32 cellular contexts compared by ENCODE assay signal in genomic region chr7:64774204-64774842, GRCh38. TPM values are rescaled to one million over a fixed set of nuclear protein-coding genes. Genes with fewer than 3 reads are reported as not detected.
DNase-seq lines count a peak whose midpoint lies in the region; ATAC-seq and TF ChIP-seq lines count a peak whose summit lies in the region.
"Had no signal": no experiment of that assay in that cellular context is flagged by ENCODE, and none has a peak within 500 bp of the region (broad histone marks: within the 10 kb centered on the region; RNA-seq: fewer than 3 reads in every experiment).

No MANE protein-coding gene starts in this region.

- H3K27ac ChIP-seq in MM.1S (ENCODE audit: low read length) (peak overlapping the region; percentile 30; the same call in 1 of the 2 replicates), OCI-LY1 (ENCODE audit: low read depth, low read length, poor library complexity, severe bottlenecking) (no peak overlapping the region), mesendoderm (ENCODE audit: low read depth, low read length) (no peak overlapping the region)
- H3K27ac ChIP-seq: BLaER1, colonic mucosa, foreskin keratinocyte, heart left ventricle, PC-9, tibial artery had no signal

- H3K4me1 ChIP-seq in MM.1S (ENCODE audit: low read length) (peaks cover 13% of the 10 kb centered on the region), OCI-LY1 (ENCODE audit: insufficient read depth, low read length, severe bottlenecking) (peaks cover 7% of the 10 kb centered on the region), mesendoderm (ENCODE audit: control insufficient read depth, low read depth, low read length) (no peaks in the 10 kb centered on the region)
- H3K4me1 ChIP-seq: BLaER1, colonic mucosa, foreskin keratinocyte, heart left ventricle, tibial artery had no signal

- no peak for TF ChIP-seq CTCF in MM.1S (IDR thresholded peaks at IDR 0.05; ENCODE audit: low read length)
- no peak for TF ChIP-seq CTCF in OCI-LY1 (IDR thresholded peaks at IDR 0.05; ENCODE audit: low read length)
- no peak for TF ChIP-seq CTCF in progenitor cell of endocrine pancreas (IDR thresholded peaks at IDR 0.05; ENCODE audit: unreplicated experiment)

- no peak overlapping the region for H3K4me3 ChIP-seq in MM.1S (ENCODE audit: low read length)
- H3K4me3 ChIP-seq in OCI-LY1 (ENCODE audit: low read depth, low read length, poor library complexity, severe bottlenecking), result no peak overlapping the region
- H3K4me3 ChIP-seq in mesendoderm (ENCODE audit: low read length), result no peak overlapping the region
- H3K4me3 ChIP-seq: BLaER1, colonic mucosa, heart left ventricle, PC-9, tibial artery had no signal

- H3K36me3 ChIP-seq in MM.1S (replicated peaks; ENCODE audit: insufficient read depth, low read length) (no peaks in the 10 kb centered on the region), OCI-LY1 (ENCODE audit: insufficient read depth, low read length) (no peaks in the 10 kb centered on the region), mesendoderm (ENCODE audit: control insufficient read depth, insufficient read depth, low read length) (no peaks in the 10 kb centered on the region)
- H3K36me3 ChIP-seq: BLaER1, colonic mucosa, heart left ventricle, tibial artery had no signal

- H3K79me1 ChIP-seq in mesendoderm (ENCODE audit: low read length), result no peaks in the 10 kb centered on the region

- no peak overlapping the region for H3K23ac ChIP-seq in mesendoderm (ENCODE audit: low read length)

- no peak overlapping the region for H2AK5ac ChIP-seq in mesendoderm (ENCODE audit: low read length)

- H2AFZ ChIP-seq in MM.1S (ENCODE audit: low read length) (peak overlapping the region; percentile 45; the same call in 1 of the 2 replicates), OCI-LY1 (ENCODE audit: low read length) (peak overlapping the region; percentile 78; the same call in 1 of the 2 replicates)
- H2AFZ ChIP-seq: PC-9 had no signal

- DNase-seq in GF-D8 (lab: John Stamatoyannopoulos, UW) (peak; percentile 7), MM.1S (peak; percentile 73), mesendoderm (no peak), anterior cingulate cortex (lab: John Stamatoyannopoulos, UW) (no peak), progenitor cell of endocrine pancreas (ENCODE audit: low spot score, unreplicated experiment) (no peak)
- no peak for DNase-seq in central memory CD8-positive, alpha-beta T cell (ENCODE audit: low spot score in 2 of 2)
- DNase-seq: ACHN; activated CD4-positive, alpha-beta memory T cell treated with anti-CD3 and anti-CD28 coated beads, Interleukin-2, amount 10 ng/mL, durations not matched to agents 7 days and 5 days; activated CD8-positive, alpha-beta memory T cell treated with anti-CD3 and anti-CD28 coated beads, Interleukin-2, amount 50 U/mL, for 48 hours; aorta; colonic mucosa; COR-L47; DMS53; effector memory CD8-positive, alpha-beta T cell; foreskin keratinocyte; HCEC 1CT; heart left ventricle; kidney; NCI-H1105 treated with DMSO at 0.1 percent for 48 hours; NCI-H1930; NCI-H226; NCI-H69; nephron progenitor cell; PC-9; small intestine; tibial artery had no signal

- H3K79me2 ChIP-seq in MM.1S (ENCODE audit: low read length) (no peaks in the 10 kb centered on the region), OCI-LY1 (ENCODE audit: insufficient read depth, low read length) (no peaks in the 10 kb centered on the region), mesendoderm (ENCODE audit: control insufficient read depth, insufficient read depth, low read length) (no peaks in the 10 kb centered on the region)

- no peaks in the 10 kb centered on the region for H3K9me3 ChIP-seq in MM.1S (replicated peaks; ENCODE audit: insufficient read depth, low read length)
- H3K9me3 ChIP-seq in OCI-LY1 (ENCODE audit: low read length), result no peaks in the 10 kb centered on the region
- H3K9me3 ChIP-seq: colonic mucosa, tibial artery had no signal

- H3K18ac ChIP-seq in mesendoderm (ENCODE audit: low read length), result no peak overlapping the region

- peak; percentile 68 for ATAC-seq in central memory CD8-positive, alpha-beta T cell (replicated peaks; ENCODE audit: extremely low read depth, poor library complexity, severe bottlenecking)
- ATAC-seq: activated CD4-positive, CD25-positive, alpha-beta regulatory T cell treated with anti-CD3 and anti-CD28 coated beads, Interleukin-2, amount 50 U/mL, for 24 hours; effector memory CD8-positive, alpha-beta T cell; foreskin keratinocyte; heart left ventricle; Right ventricle myocardium inferior had no signal

- WGBS in mesendoderm (ENCODE audit: extremely low coverage, insufficient coverage, low lambda C conversion rate), result no CpG with 5 or more reads among the region's 2 CpGs

- H3K4me3 Mint-ChIP-seq in central memory CD8-positive, alpha-beta T cell, result no peak overlapping the region
- no peak overlapping the region for H3K4me3 Mint-ChIP-seq in progenitor cell of endocrine pancreas (ENCODE audit: low read depth)
- H3K4me3 Mint-ChIP-seq: activated CD4-positive, alpha-beta memory T cell treated with anti-CD3 and anti-CD28 coated beads, Interleukin-2, amount 10 ng/mL, durations not matched to agents 7 days and 5 days; activated naive CD8-positive, alpha-beta T cell; effector memory CD8-positive, alpha-beta T cell; nephron progenitor cell had no signal

- no peak overlapping the region for H4K8ac ChIP-seq in mesendoderm (ENCODE audit: low read depth, low read length)

- no peak overlapping the region for H3K9ac ChIP-seq in MM.1S (ENCODE audit: low read length)
- H3K9ac ChIP-seq in OCI-LY1 (ENCODE audit: low read length), result no peak overlapping the region
- no peak overlapping the region for H3K9ac ChIP-seq in mesendoderm (ENCODE audit: low read length)
- H3K9ac ChIP-seq: BLaER1 had no signal

- peaks cover 11% of the 10 kb centered on the region for H3K4me1 Mint-ChIP-seq in central memory CD8-positive, alpha-beta T cell
- H3K4me1 Mint-ChIP-seq in progenitor cell of endocrine pancreas (ENCODE audit: low read depth), result no peaks in the 10 kb centered on the region
- H3K4me1 Mint-ChIP-seq: activated CD4-positive, alpha-beta memory T cell treated with anti-CD3 and anti-CD28 coated beads, Interleukin-2, amount 10 ng/mL, durations not matched to agents 7 days and 5 days; nephron progenitor cell had no signal

- no peak overlapping the region for H3K4ac ChIP-seq in mesendoderm (ENCODE audit: low read depth, low read length)

- H3K9me2 ChIP-seq in MM.1S (replicated peaks; ENCODE audit: insufficient read depth, low read length), result no peaks in the 10 kb centered on the region
- H3K9me2 ChIP-seq in OCI-LY1 (ENCODE audit: low read depth, low read length), result no peaks in the 10 kb centered on the region; the same call in 1 of the 2 replicates

- H3K27ac Mint-ChIP-seq in central memory CD8-positive, alpha-beta T cell (ENCODE audit: low read depth), result peak overlapping the region; percentile 41
- no peak overlapping the region for H3K27ac Mint-ChIP-seq in progenitor cell of endocrine pancreas
- H3K27ac Mint-ChIP-seq: activated CD4-positive, alpha-beta memory T cell treated with anti-CD3 and anti-CD28 coated beads, Interleukin-2, amount 10 ng/mL, durations not matched to agents 7 days and 5 days; activated naive CD8-positive, alpha-beta T cell; activated T-helper 2 cell treated with anti-CD3 and anti-CD28 coated beads, Interferon-gamma antibody, Interleukin-2, Interleukin-4, amounts not matched to agents 10 μg/mL and 5 μg/mL and 100 μg/mL, durations not matched to agents 14 hours and 24 hours and 36 hours; nephron progenitor cell had no signal

- no peaks in the 10 kb centered on the region for H3K27me3 ChIP-seq in MM.1S (replicated peaks; ENCODE audit: insufficient read depth, low read length)
- no peaks in the 10 kb centered on the region for H3K27me3 ChIP-seq in OCI-LY1 (ENCODE audit: insufficient read depth, low read length)
- H3K27me3 ChIP-seq in mesendoderm (ENCODE audit: insufficient read depth, low read length, poor library complexity), result no peaks in the 10 kb centered on the region
- H3K27me3 ChIP-seq: BLaER1, colonic mucosa, foreskin keratinocyte, heart left ventricle, tibial artery had no signal

- H2BK120ac ChIP-seq in mesendoderm (ENCODE audit: low read depth, low read length), result no peak overlapping the region

- H3K4me2 ChIP-seq in MM.1S (ENCODE audit: low read depth, low read length), result peak overlapping the region; percentile 26; the same call in 1 of the 2 replicates
- no peak overlapping the region for H3K4me2 ChIP-seq in OCI-LY1 (ENCODE audit: low read length)
- H3K4me2 ChIP-seq in mesendoderm (ENCODE audit: low read length), result no peak overlapping the region
- H3K4me2 ChIP-seq: BLaER1, PC-9 had no signal

- H4K20me1 ChIP-seq in MM.1S (ENCODE audit: insufficient read depth, low read length), result no peaks in the 10 kb centered on the region
- H4K20me1 ChIP-seq in OCI-LY1 (ENCODE audit: insufficient read depth, low read length), result no peaks in the 10 kb centered on the region
- H4K20me1 ChIP-seq: BLaER1 had no signal

- no peaks in the 10 kb centered on the region for H3F3A ChIP-seq in MM.1S (ENCODE audit: insufficient read depth, low read length)
- H3F3A ChIP-seq in OCI-LY1 (ENCODE audit: insufficient read depth, low read length), result no peaks in the 10 kb centered on the region

- no peaks in the 10 kb centered on the region for H3K36me3 Mint-ChIP-seq in central memory CD8-positive, alpha-beta T cell (ENCODE audit: insufficient read depth)
- no peaks in the 10 kb centered on the region for H3K36me3 Mint-ChIP-seq in progenitor cell of endocrine pancreas (ENCODE audit: insufficient read depth)

- no peak overlapping the region for H2BK15ac ChIP-seq in mesendoderm (replicated peaks; ENCODE audit: low read depth)

- H2BK5ac ChIP-seq in mesendoderm (ENCODE audit: low read length), result no peak overlapping the region

- no peaks in the 10 kb centered on the region for H3K27me3 Mint-ChIP-seq in central memory CD8-positive, alpha-beta T cell
- no peaks in the 10 kb centered on the region for H3K27me3 Mint-ChIP-seq in progenitor cell of endocrine pancreas
- H3K27me3 Mint-ChIP-seq: activated CD4-positive, alpha-beta memory T cell treated with anti-CD3 and anti-CD28 coated beads, Interleukin-2, amount 10 ng/mL, durations not matched to agents 7 days and 5 days; effector memory CD8-positive, alpha-beta T cell had no signal

- H3K9me3 Mint-ChIP-seq in central memory CD8-positive, alpha-beta T cell, result peaks cover 4% of the 10 kb centered on the region
- peaks cover 44% of the 10 kb centered on the region for H3K9me3 Mint-ChIP-seq in progenitor cell of endocrine pancreas (ENCODE audit: low read depth)
- H3K9me3 Mint-ChIP-seq: effector memory CD8-positive, alpha-beta T cell had no signal

- no peak overlapping the region for H3K56ac ChIP-seq in mesendoderm (ENCODE audit: low read length)

- no peak overlapping the region for H4K5ac ChIP-seq in mesendoderm (ENCODE audit: low read length)

RNA-seq across cellular contexts. Expression of gene ZNF138, which starts 19.9 kb away (rescaled TPM):
- polyA plus RNA-seq in mesendoderm (2013, experiment 1 of 2), result 14.7 TPM
- polyA plus RNA-seq in mesendoderm (2013, experiment 2 of 2), result 14.7 TPM
- 21.3 and 21.7 TPM in 2 replicates for total RNA-seq in progenitor cell of endocrine pancreas

Comparison
In these comparisons a context has a peak if more than half of its experiments do, and no peak if none do; other contexts are left out.
1. DNase-seq: peak in GF-D8 (single experiment) and MM.1S (single experiment); none in central memory CD8-positive, alpha-beta T cell (0 of 2), mesendoderm (single experiment), anterior cingulate cortex (0 of 58) and progenitor cell of endocrine pancreas (single experiment).